In genomic region chr2:240367721-240368120, GRCh38 we compare ENCODE assay signal across 25 cellular contexts.
"Had no signal": no experiment of that assay in that cellular context is flagged by ENCODE, and none has a peak within 500 bp of the region (broad histone marks: within the 10 kb centered on the region; RNA-seq: fewer than 3 reads in every experiment).

No MANE protein-coding gene starts in this region.

- H3K36me3 ChIP-seq: brain microvascular endothelial cell, MG63, Peyer's patch had no signal

- H3K27me3 ChIP-seq: brain microvascular endothelial cell, MG63, Peyer's patch had no signal

- ATAC-seq: activated T-cell treated with anti-CD3 and anti-CD28 coated beads, Interleukin-2, amount 50 U/mL, for 4 hours; T-helper 17 cell had no signal

- H3K4me3 ChIP-seq: MG63, Peyer's patch had no signal

- DNase-seq: activated B cell treated with CpG ODN at 0.5 μM for 24 hours; activated CD4-positive, alpha-beta T cell treated with anti-CD3 and anti-CD28 coated beads for 1 hour; activated CD4-positive, alpha-beta T cell treated with anti-CD3 and anti-CD28 coated beads, Interleukin-2, amount 10 ng/mL, durations not matched to agents 24 days and 14 days; activated CD4-positive, alpha-beta T cell treated with anti-CD3 and anti-CD28 coated beads, Interleukin-2, amount 50 U/mL, for 48 hours; activated gamma-delta T cell; activated naive CD4-positive, alpha-beta T cell treated with anti-CD3 and anti-CD28 coated beads for 36 hours; activated T-cell treated with anti-CD3 and anti-CD28 coated beads, Interleukin-2, amount 50 U/mL, for 4 hours; brain microvascular endothelial cell; central memory CD4-positive, alpha-beta T cell; MG63; MV-4-11; NCI-H1092 treated with DMSO at 0.1 percent for 48 hours; NCI-H1417 treated with DMSO at 0.1 percent for 48 hours; NCI-H1694 treated with DMSO at 0.1 percent for 48 hours; NCI-H2029 treated with DMSO at 0.1 percent for 48 hours; NCI-H510A treated with DMSO at 0.1 percent for 48 hours; NCI-H69; NK-92 treated with Interleukin-12 subunit alpha and Interleukin-12 subunit beta, amount 100 ng/mL, for 24 hours; OCI-M1; Peyer's patch; SIG-M5; T-helper 17 cell; T-helper 9 cell had no signal

- H3K27ac ChIP-seq: brain microvascular endothelial cell, KMS-11, Peyer's patch had no signal

- H3K4me1 Mint-ChIP-seq: activated B cell treated with CpG ODN at 0.5 μM for 24 hours; activated CD4-positive, alpha-beta T cell treated with anti-CD3 and anti-CD28 coated beads, Interleukin-2, amount 10 ng/mL, durations not matched to agents 24 days and 14 days; T-helper 17 cell had no signal

- H3K4me2 ChIP-seq: KMS-11 had no signal

- H3K36me3 Mint-ChIP-seq: activated naive CD8-positive, alpha-beta T cell had no signal

- H3K9ac ChIP-seq: KMS-11 had no signal

- H3K9me3 Mint-ChIP-seq: activated B cell treated with CpG ODN at 0.5 μM for 24 hours; activated CD4-positive, alpha-beta T cell treated with anti-CD3 and anti-CD28 coated beads, Interleukin-2, amount 10 ng/mL, durations not matched to agents 24 days and 14 days; activated naive CD4-positive, alpha-beta T cell treated with anti-CD3 and anti-CD28 coated beads for 36 hours; activated T-cell treated with anti-CD3 and anti-CD28 coated beads, Interleukin-2, amount 50 U/mL, for 4 hours had no signal

- H3K9me3 ChIP-seq: MG63, Peyer's patch had no signal

- H3K27me3 Mint-ChIP-seq: activated B cell treated with CpG ODN at 0.5 μM for 24 hours; activated CD4-positive, alpha-beta T cell treated with anti-CD3 and anti-CD28 coated beads, Interleukin-2, amount 10 ng/mL, durations not matched to agents 24 days and 14 days; activated naive CD8-positive, alpha-beta T cell had no signal

- H3K27ac Mint-ChIP-seq: activated B cell treated with CpG ODN at 0.5 μM for 24 hours; activated CD4-positive, alpha-beta T cell treated with anti-CD3 and anti-CD28 coated beads, Interleukin-2, amount 10 ng/mL, durations not matched to agents 24 days and 14 days; activated naive CD4-positive, alpha-beta T cell treated with anti-CD3 and anti-CD28 coated beads for 36 hours; activated naive CD8-positive, alpha-beta T cell; T-helper 17 cell had no signal

- H3K4me3 Mint-ChIP-seq: activated B cell treated with CpG ODN at 0.5 μM for 24 hours; activated CD4-positive, alpha-beta T cell treated with anti-CD3 and anti-CD28 coated beads, Interleukin-2, amount 10 ng/mL, durations not matched to agents 24 days and 14 days; activated naive CD4-positive, alpha-beta T cell treated with anti-CD3 and anti-CD28 coated beads for 36 hours; activated naive CD8-positive, alpha-beta T cell; activated T-cell treated with anti-CD3 and anti-CD28 coated beads, Interleukin-2, amount 50 U/mL, for 4 hours; T-helper 17 cell had no signal
